Comparison of ENCODE assay signal across 8 cellular contexts in the genomic region with DNA sequence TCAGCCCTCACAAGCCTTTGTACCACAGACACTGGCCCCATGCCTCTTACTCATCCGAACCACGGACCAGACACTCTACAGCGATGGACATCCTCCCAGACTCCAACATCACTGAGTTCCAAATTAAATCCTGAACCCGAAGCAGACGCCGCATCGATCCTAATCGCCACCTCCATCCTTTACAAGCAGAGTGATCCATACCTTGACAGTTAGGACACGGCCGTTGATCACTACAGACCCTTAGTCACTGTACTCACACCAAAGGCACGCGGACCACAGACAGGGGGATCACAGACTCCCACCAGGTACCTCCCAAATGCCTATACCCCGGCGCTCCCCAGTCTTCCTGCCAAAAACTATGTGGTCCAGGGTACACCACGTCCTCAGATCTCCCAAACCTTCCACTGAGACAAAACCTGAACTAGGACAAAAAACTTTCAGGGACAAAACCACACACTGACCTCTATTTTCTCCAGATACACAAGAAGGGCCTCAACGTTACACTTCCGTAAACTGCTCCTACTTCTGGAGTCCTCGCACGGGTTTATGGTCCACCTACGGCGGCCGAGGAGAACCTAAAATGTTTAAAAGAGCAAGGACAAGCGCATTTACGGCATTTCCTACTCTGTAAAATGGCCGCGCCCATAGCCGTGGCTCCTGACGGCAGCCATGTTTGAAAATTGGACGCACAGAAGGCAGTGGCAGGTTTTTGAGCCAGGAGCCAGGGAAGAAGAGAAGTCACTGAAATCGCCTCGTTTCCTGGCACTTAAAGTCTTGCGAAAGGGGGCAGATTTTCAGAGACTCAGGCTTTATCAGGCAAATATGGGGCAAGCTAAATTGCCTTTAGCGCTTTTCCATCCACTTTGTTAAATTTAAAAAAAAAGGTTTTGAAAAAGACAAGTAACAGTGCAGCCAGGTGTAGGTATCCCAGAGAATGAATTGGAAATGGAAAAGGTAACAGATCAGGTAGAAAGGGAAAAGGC. TPM values are rescaled to one million over a fixed set of nuclear protein-coding genes. Genes with fewer than 3 reads are reported as not detected.
A peak's percentile ranks its signal among the peaks of the same experiment; 100 is the strongest.
DNase-seq lines count a peak whose midpoint lies in the region; ATAC-seq and TF ChIP-seq lines count a peak whose summit lies in the region.

A gene (minus strand): TSS at position 532 of the 983 bp plus-strand sequence. CDS start 12,480 bp downstream, outside the sequence.

- H3K36me3 Mint-ChIP-seq in CD4-positive, alpha-beta memory T cell = peaks cover 46 to 55% of the 10 kb centered on the region in 2 donors
- H3K36me3 Mint-ChIP-seq in activated T-helper 2 cell treated with anti-CD3 and anti-CD28 coated beads, Interferon-gamma antibody, Interleukin-2, Interleukin-4, amounts not matched to agents 10 μg/mL and 5 μg/mL and 100 μg/mL, durations not matched to agents 14 hours and 24 hours and 36 hours (ENCODE audit: low read depth) = peaks cover 61% of the 10 kb centered on the region
- H3K36me3 Mint-ChIP-seq in naive thymus-derived CD8-positive, alpha-beta T cell = peaks cover 27 to 69% (median 53%) of the 10 kb centered on the region in 3 donors
- peaks cover 43 to 70% of the 10 kb centered on the region in 2 donors for H3K36me3 Mint-ChIP-seq in stimulated activated naive B cell treated with anti-CD40 and anti-IgM and Interleukin-4, amounts not matched to agents 10 μg/mL and 1 μg/mL and 100 μg/mL, for 72 hours

- DNase-seq in CD4-positive, alpha-beta memory T cell = peak; percentile 88 to 96 (median 89)
- DNase-seq in HuH-7.5 (ENCODE audit: low spot score) = peak; percentile 38
- DNase-seq in RPMI7951 (ENCODE audit: low read depth) = peak; percentile 96
- peak; percentile 84 for DNase-seq in activated T-helper 2 cell treated with anti-CD3 and anti-CD28 coated beads, Interferon-gamma antibody, Interleukin-2, Interleukin-4, amounts not matched to agents 10 μg/mL and 5 μg/mL and 100 μg/mL, durations not matched to agents 14 hours and 24 hours and 36 hours (ENCODE audit: low spot score)
- DNase-seq in fibroblast of mammary gland (ENCODE audit: low read depth) = peak; percentile 96
- DNase-seq in naive thymus-derived CD8-positive, alpha-beta T cell = peak; percentile 74 to 97 (median 88)
- peak; percentile 88 for DNase-seq in stimulated activated naive B cell treated with anti-CD40 and anti-IgM and Interleukin-4, amounts not matched to agents 10 μg/mL and 1 μg/mL and 100 μg/mL, for 72 hours

- H3K4me1 ChIP-seq in CD4-positive, alpha-beta memory T cell (ENCODE audit: insufficient read depth, low read length) = peaks cover 11% of the 10 kb centered on the region

- H3K4me3 ChIP-seq in CD4-positive, alpha-beta memory T cell (ENCODE audit: low read length in 2 of 2) = peak within 1 kb of the TSS; percentile 57 to 98
- H3K4me3 ChIP-seq in fibroblast of mammary gland (ENCODE audit: control insufficient read depth, low read depth, low read length) = peak within 1 kb of the TSS; percentile 59

- peak within 1 kb of the TSS; percentile 81 to 98 (median 94) for H3K27ac Mint-ChIP-seq in CD4-positive, alpha-beta memory T cell
- H3K27ac Mint-ChIP-seq in activated T-helper 2 cell treated with anti-CD3 and anti-CD28 coated beads, Interferon-gamma antibody, Interleukin-2, Interleukin-4, amounts not matched to agents 10 μg/mL and 5 μg/mL and 100 μg/mL, durations not matched to agents 14 hours and 24 hours and 36 hours = peak within 1 kb of the TSS; percentile 89
- H3K27ac Mint-ChIP-seq in naive thymus-derived CD8-positive, alpha-beta T cell = peak within 1 kb of the TSS; percentile 92 to 97 (median 95)
- H3K27ac Mint-ChIP-seq in stimulated activated naive B cell treated with anti-CD40 and anti-IgM and Interleukin-4, amounts not matched to agents 10 μg/mL and 1 μg/mL and 100 μg/mL, for 72 hours = peak within 1 kb of the TSS; percentile 98

- H3K36me3 ChIP-seq in CD4-positive, alpha-beta memory T cell (ENCODE audit: insufficient read depth, low read length) = no peaks in the 10 kb centered on the region

- POLR2A ChIA-PET in CD4-positive, alpha-beta memory T cell (lab: Charles Lee; ENCODE audit: partially characterized antibody) = interaction anchor here (0.9 to 2.0 kb wide), 3 partner anchors 21 to 83 kb away, joined by 3 to 9 read pairs (median 4); a partner anchor contains a TSS
- POLR2A ChIA-PET in naive thymus-derived CD8-positive, alpha-beta T cell (lab: Charles Lee) = interaction anchor here (0.6 to 1.0 kb wide), 4 partner anchors 17 to 62 kb away, joined by 3 to 4 read pairs (median 3); a partner anchor contains a TSS

- H3K27ac ChIP-seq in CD4-positive, alpha-beta memory T cell (ENCODE audit: low read depth, low read length) = peak within 1 kb of the TSS; percentile 74

- CTCF ChIA-PET in CD4-positive, alpha-beta memory T cell (lab: Charles Lee; ENCODE audit: partially characterized antibody) = no interaction called here

- H3K4me1 Mint-ChIP-seq in CD4-positive, alpha-beta memory T cell = peaks cover 9 to 32% (median 12%) of the 10 kb centered on the region in 4 donors
- peaks cover 8% of the 10 kb centered on the region for H3K4me1 Mint-ChIP-seq in activated T-helper 2 cell treated with anti-CD3 and anti-CD28 coated beads, Interferon-gamma antibody, Interleukin-2, Interleukin-4, amounts not matched to agents 10 μg/mL and 5 μg/mL and 100 μg/mL, durations not matched to agents 14 hours and 24 hours and 36 hours (ENCODE audit: low read depth)
- peaks cover 6 to 22% (median 13%) of the 10 kb centered on the region in 4 donors for H3K4me1 Mint-ChIP-seq in naive thymus-derived CD8-positive, alpha-beta T cell
- H3K4me1 Mint-ChIP-seq in stimulated activated naive B cell treated with anti-CD40 and anti-IgM and Interleukin-4, amounts not matched to agents 10 μg/mL and 1 μg/mL and 100 μg/mL, for 72 hours = peaks cover 2 to 10% of the 10 kb centered on the region in 2 donors

- H3K27me3 Mint-ChIP-seq in CD4-positive, alpha-beta memory T cell = no peaks in the 10 kb centered on the region
- H3K27me3 Mint-ChIP-seq in activated T-helper 2 cell treated with anti-CD3 and anti-CD28 coated beads, Interferon-gamma antibody, Interleukin-2, Interleukin-4, amounts not matched to agents 10 μg/mL and 5 μg/mL and 100 μg/mL, durations not matched to agents 14 hours and 24 hours and 36 hours (ENCODE audit: low read depth) = no peaks in the 10 kb centered on the region
- H3K27me3 Mint-ChIP-seq in naive thymus-derived CD8-positive, alpha-beta T cell = no peaks in the 10 kb centered on the region
- no peaks in the 10 kb centered on the region for H3K27me3 Mint-ChIP-seq in stimulated activated naive B cell treated with anti-CD40 and anti-IgM and Interleukin-4, amounts not matched to agents 10 μg/mL and 1 μg/mL and 100 μg/mL, for 72 hours

- no peaks in the 10 kb centered on the region for H3K27me3 ChIP-seq in CD4-positive, alpha-beta memory T cell (ENCODE audit: insufficient read depth, low read length)

- no peak for TF ChIP-seq CTCF in fibroblast of mammary gland (conservative IDR thresholded peaks at IDR 0.05; ENCODE audit: control insufficient read depth, insufficient read depth, low read depth, low read length)

- H3K9me3 ChIP-seq in CD4-positive, alpha-beta memory T cell (ENCODE audit: control insufficient read depth in 1 of 2, low read length in 2 of 2) = peaks cover 0 to 27% of the 10 kb centered on the region in 2 donors

- peak; percentile 81 for ATAC-seq in GM19468 (IDR thresholded peaks at IDR 0.05; ENCODE audit: extremely low read depth, unreplicated experiment)
- peak; percentile 97 to 99 for ATAC-seq in naive thymus-derived CD8-positive, alpha-beta T cell
- peak; percentile 98 to 99 for ATAC-seq in stimulated activated naive B cell treated with anti-CD40 and anti-IgM and Interleukin-4, amounts not matched to agents 10 μg/mL and 1 μg/mL and 100 μg/mL, for 72 hours (replicated peaks)

- H3K4me3 Mint-ChIP-seq in CD4-positive, alpha-beta memory T cell = peak within 1 kb of the TSS; percentile 94 to 100 (median 98)
- H3K4me3 Mint-ChIP-seq in activated T-helper 2 cell treated with anti-CD3 and anti-CD28 coated beads, Interferon-gamma antibody, Interleukin-2, Interleukin-4, amounts not matched to agents 10 μg/mL and 5 μg/mL and 100 μg/mL, durations not matched to agents 14 hours and 24 hours and 36 hours (ENCODE audit: low read depth) = peak within 1 kb of the TSS; percentile 95
- H3K4me3 Mint-ChIP-seq in naive thymus-derived CD8-positive, alpha-beta T cell = peak within 1 kb of the TSS; percentile 91 to 99 (median 98)
- peak within 1 kb of the TSS; percentile 87 to 95 for H3K4me3 Mint-ChIP-seq in stimulated activated naive B cell treated with anti-CD40 and anti-IgM and Interleukin-4, amounts not matched to agents 10 μg/mL and 1 μg/mL and 100 μg/mL, for 72 hours

- intact Hi-C loops in CD4-positive, alpha-beta memory T cell (cut with micrococcal nuclease) = loop anchor here (1.0 kb wide), 5 partner anchors 22 to 81 kb away; a partner anchor contains a TSS
- intact Hi-C loops in activated T-helper 2 cell treated with anti-CD3 and anti-CD28 coated beads, Interferon-gamma antibody, Interleukin-2, Interleukin-4, amounts not matched to agents 10 μg/mL and 5 μg/mL and 100 μg/mL, durations not matched to agents 14 hours and 24 hours and 36 hours (cut with micrococcal nuclease) = loop anchor here (1.0 to 5.0 kb wide), 6 partner anchors 22 to 201 kb away; a partner anchor contains a TSS

- peaks cover 7 to 90% (median 72%) of the 10 kb centered on the region in 8 donors for H3K9me3 Mint-ChIP-seq in CD4-positive, alpha-beta memory T cell
- peaks cover 69% of the 10 kb centered on the region for H3K9me3 Mint-ChIP-seq in activated T-helper 2 cell treated with anti-CD3 and anti-CD28 coated beads, Interferon-gamma antibody, Interleukin-2, Interleukin-4, amounts not matched to agents 10 μg/mL and 5 μg/mL and 100 μg/mL, durations not matched to agents 14 hours and 24 hours and 36 hours
- H3K9me3 Mint-ChIP-seq in naive thymus-derived CD8-positive, alpha-beta T cell = peaks cover 0 to 87% (median 51%) of the 10 kb centered on the region in 9 donors
- H3K9me3 Mint-ChIP-seq in stimulated activated naive B cell treated with anti-CD40 and anti-IgM and Interleukin-4, amounts not matched to agents 10 μg/mL and 1 μg/mL and 100 μg/mL, for 72 hours = peaks cover 29 to 36% of the 10 kb centered on the region in 2 donors

RNA-seq across cellular contexts. Expression of the gene that starts here (rescaled TPM):
- 10 to 100 TPM; 37.0 to 38.9 TPM for total RNA-seq in CD4-positive, alpha-beta memory T cell
- polyA plus RNA-seq in CD4-positive, alpha-beta memory T cell = 10 to 100 TPM; 22.4 to 24.9 TPM
- 7.7 and 8.8 TPM in 2 replicates for total RNA-seq in RPMI7951 (2014; rRNA removed; shearing (Covaris generic))
- 9.1 and 9.2 TPM in 2 replicates for total RNA-seq in activated T-helper 2 cell treated with anti-CD3 and anti-CD28 coated beads, Interferon-gamma antibody, Interleukin-2, Interleukin-4, amounts not matched to agents 10 μg/mL and 5 μg/mL and 100 μg/mL, durations not matched to agents 14 hours and 24 hours and 36 hours
- 10 to 100 TPM; 39.4 to 45.4 TPM for total RNA-seq in naive thymus-derived CD8-positive, alpha-beta T cell
- 10 to 100 TPM; 13.2 to 17.0 (median 14.3) TPM for polyA plus RNA-seq in naive thymus-derived CD8-positive, alpha-beta T cell

Comparison
In these comparisons a context has a peak if more than half of its experiments do, and no peak if none do; other contexts are left out.
1. Peak in every context shown above with its lines: DNase-seq, ATAC-seq, H3K4me3 ChIP-seq and H3K27ac ChIP-seq.
2. DNase-seq: peak in every context shown above with its lines; median percentile 96 in RPMI7951; 96 in fibroblast of mammary gland; 89 in CD4-positive, alpha-beta memory T cell; 88 in naive thymus-derived CD8-positive, alpha-beta T cell; 88 in stimulated activated naive B cell treated with anti-CD40 and anti-IgM and Interleukin-4, amounts not matched to agents 10 μg/mL and 1 μg/mL and 100 μg/mL, for 72 hours; 84 in activated T-helper 2 cell treated with anti-CD3 and anti-CD28 coated beads, Interferon-gamma antibody, Interleukin-2, Interleukin-4, amounts not matched to agents 10 μg/mL and 5 μg/mL and 100 μg/mL, durations not matched to agents 14 hours and 24 hours and 36 hours; 38 in HuH-7.5.